ENCODE assay signal across 1 cellular context in genomic region chr2:70396589-70396988, GRCh38.
TF ChIP-seq lines count a peak whose summit lies in the region.

No MANE protein-coding gene starts in this region.

TF ChIP-seq in HepG2, 621 proteins besides CTCF, POLR2A, EP300 and RAD21 (continued from another document):
- TF ChIP-seq FOXC1 (CRISPR knock-in tag; IDR thresholded peaks at IDR 0.05; ENCODE audit: borderline replicate concordance) = no peak
- TF ChIP-seq POGZ (CRISPR knock-in tag; IDR thresholded peaks at IDR 0.05) = no peak
- no peak for TF ChIP-seq ZNF660 (CRISPR knock-in tag; IDR thresholded peaks at IDR 0.05; ENCODE audit: borderline replicate concordance, low read depth)
